Comparison of ENCODE assay signal across 12 cellular contexts in the genomic region with DNA sequence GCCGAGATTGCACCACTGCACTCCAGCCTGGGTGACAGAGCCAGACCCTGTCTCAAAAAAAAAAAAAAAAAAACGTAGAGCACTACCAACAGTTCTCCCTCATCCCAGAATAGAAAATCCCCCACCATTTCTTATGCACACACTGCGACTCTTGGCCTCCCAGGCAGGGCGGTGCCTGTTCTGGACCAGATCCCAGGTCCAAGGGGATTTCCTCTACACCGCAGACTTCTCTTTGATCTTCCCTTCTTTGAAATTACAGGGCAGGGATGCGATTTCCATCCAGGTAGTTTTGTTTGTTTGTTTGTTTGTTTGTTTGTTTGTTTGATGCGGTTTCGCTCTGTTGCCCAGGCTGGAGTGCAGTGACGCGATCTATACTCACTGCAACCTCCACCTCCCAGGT.
"Had no signal": no experiment of that assay in that cellular context is flagged by ENCODE, and none has a peak within 500 bp of the region (broad histone marks: within the 10 kb centered on the region; RNA-seq: fewer than 3 reads in every experiment).

No MANE protein-coding gene starts in this region.

- DNase-seq: effector CD8-positive, alpha-beta T cell; heart left ventricle; hippocampal formation; naive thymus-derived CD4-positive, alpha-beta T cell; nephron progenitor cell; right cardiac atrium; small intestine; stimulated activated CD4-positive, alpha-beta T cell treated with anti-CD3 and anti-CD28 coated beads, Interleukin-12 subunit alpha, Interleukin-12 subunit beta, amount 100 ng/mL, for 4 hours; stimulated activated naive CD4-positive, alpha-beta T cell; trophoblast cell had no signal

- ATAC-seq: esophagus mucosa; heart left ventricle; naive thymus-derived CD4-positive, alpha-beta T cell; right cardiac atrium had no signal

- H3K4me3 ChIP-seq: coronary artery, heart left ventricle had no signal
